In the genomic region with DNA sequence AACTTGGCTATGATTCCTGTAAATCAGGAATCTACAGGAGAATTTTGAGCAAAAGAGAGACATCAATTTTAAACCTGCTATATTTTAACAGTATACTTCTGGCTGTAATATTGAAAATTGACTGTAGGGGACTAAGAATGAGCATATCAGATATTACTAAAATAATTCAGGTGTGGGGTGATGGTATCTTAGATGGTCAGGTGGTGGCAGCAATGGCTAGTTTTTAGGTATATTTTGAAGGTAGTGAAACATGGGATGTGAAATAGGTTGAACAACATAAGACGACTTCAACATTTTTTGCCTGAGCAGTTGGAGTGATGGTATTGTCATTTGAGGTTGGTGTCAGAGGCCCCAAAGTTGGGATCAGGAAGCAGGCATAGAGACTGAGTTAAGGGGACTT, we compare ENCODE assay signal across 19 cellular contexts. TPM values are rescaled to one million over a fixed set of nuclear protein-coding genes. Genes with fewer than 3 reads are reported as not detected.
DNase-seq lines count a peak whose midpoint lies in the region; ATAC-seq, FAIRE-seq and TF ChIP-seq lines count a peak whose summit lies in the region.
"Had no signal": no experiment of that assay in that cellular context is flagged by ENCODE, and none has a peak within 500 bp of the region (broad histone marks: within the 10 kb centered on the region; RNA-seq: fewer than 3 reads in every experiment).

No MANE protein-coding gene starts in this region.

- H3K4me1 ChIP-seq in Karpas-422 (ENCODE audit: low read length) (no peaks in the 10 kb centered on the region), trophoblast cell (ENCODE audit: control insufficient read depth in 1 of 2, insufficient read depth in 2 of 2, low read length in 2 of 2) (peaks cover 5 to 6% of the 10 kb centered on the region in 2 experiments)

- H3K4me3 ChIP-seq in Karpas-422 (ENCODE audit: low read length) (no peak overlapping the region), trophoblast cell (ENCODE audit: low read depth, low read length) (no peak overlapping the region)
- H3K4me3 ChIP-seq: gastrocnemius medialis, lung had no signal

- DNase-seq in NCI-H1417 (lab: John Stamatoyannopoulos, UW) (peak in 2 of 3 experiments; percentile 3 to 20), NCI-H1417 treated with DMSO at 0.1 percent for 48 hours (lab: John Stamatoyannopoulos, UW) (no peak), Karpas-422 (peak; percentile 44), trophoblast cell (peak in 1 of 2 donors; percentile 6), GM12892 (ENCODE audit: insufficient read length) (no peak)
- no peak for DNase-seq in activated naive CD4-positive, alpha-beta T cell treated with anti-CD3 and anti-CD28 coated beads for 36 hours
- DNase-seq: activated CD8-positive, alpha-beta memory T cell treated with anti-CD3 and anti-CD28 coated beads for 24 hours; activated effector memory CD4-positive, alpha-beta T cell treated with Interleukin-2 at 50 U/mL for 16 hours; anterior cingulate cortex; CD4-positive, alpha-beta memory T cell; gastrocnemius medialis; NCI-H1694 treated with DMSO at 0.1 percent for 48 hours; NCI-H510A; stimulated activated CD4-positive, alpha-beta T cell treated with anti-CD3 and anti-CD28 coated beads, Interleukin-1b, Interleukin-23, amount 100 ng/mL, for 48 hours; substantia nigra; WERI-Rb-1 had no signal

- H3K9ac ChIP-seq in Karpas-422 (ENCODE audit: low read length) (no peak overlapping the region), trophoblast cell (ENCODE audit: low read length) (no peak overlapping the region)

- H4K8ac ChIP-seq in trophoblast cell (ENCODE audit: low read depth, low read length): no peak overlapping the region

- H3K9me2 ChIP-seq in Karpas-422 (replicated peaks; ENCODE audit: insufficient read depth, low read length): no peaks in the 10 kb centered on the region

- H3K36me3 ChIP-seq in Karpas-422 (ENCODE audit: insufficient read depth, low read length) (no peaks in the 10 kb centered on the region), trophoblast cell (ENCODE audit: control insufficient read depth in 1 of 2, insufficient read depth in 2 of 2, low read length in 2 of 2) (peaks cover 0 to 2% of the 10 kb centered on the region in 2 experiments)
- H3K36me3 ChIP-seq: gastrocnemius medialis, WERI-Rb-1 had no signal

- peak overlapping the region; percentile 62 for H4K91ac ChIP-seq in trophoblast cell (ENCODE audit: low read depth, low read length)

- no peaks in the 10 kb centered on the region for H3K36me3 Mint-ChIP-seq in activated naive CD4-positive, alpha-beta T cell treated with anti-CD3 and anti-CD28 coated beads for 36 hours (ENCODE audit: low read depth)
- H3K36me3 Mint-ChIP-seq: CD4-positive, alpha-beta memory T cell had no signal

- H2AK5ac ChIP-seq in trophoblast cell (ENCODE audit: low read length): no peak overlapping the region

- H4K20me1 ChIP-seq in Karpas-422 (ENCODE audit: insufficient read depth, low read depth, low read length): no peaks in the 10 kb centered on the region

- H2BK12ac ChIP-seq in trophoblast cell (ENCODE audit: low read length): no peak overlapping the region

- H3K27ac ChIP-seq in Karpas-422 (ENCODE audit: low read length): no peak overlapping the region
- no peak overlapping the region for H3K27ac ChIP-seq in VCaP
- H3K27ac ChIP-seq in trophoblast cell (ENCODE audit: low read depth, low read length): no peak overlapping the region
- H3K27ac ChIP-seq: gastrocnemius medialis, WERI-Rb-1 had no signal

- no peak overlapping the region for H2AFZ ChIP-seq in Karpas-422 (ENCODE audit: low read length)
- H2AFZ ChIP-seq in trophoblast cell (ENCODE audit: insufficient read depth, low read length, poor library complexity): no peak overlapping the region

- no peak overlapping the region for H3K27ac Mint-ChIP-seq in activated naive CD4-positive, alpha-beta T cell treated with anti-CD3 and anti-CD28 coated beads for 36 hours
- H3K27ac Mint-ChIP-seq: CD4-positive, alpha-beta memory T cell had no signal

- H4K12ac ChIP-seq in trophoblast cell (ENCODE audit: low read depth, low read length): no peak overlapping the region

- H3K4ac ChIP-seq in trophoblast cell (ENCODE audit: low read depth, low read length): no peak overlapping the region

- no peak overlapping the region for H3K4me3 Mint-ChIP-seq in activated naive CD4-positive, alpha-beta T cell treated with anti-CD3 and anti-CD28 coated beads for 36 hours
- H3K4me3 Mint-ChIP-seq: CD4-positive, alpha-beta memory T cell had no signal

- 0 out of 2 replicates have a peak, but pooled peaks have one; percentile 9 for TF ChIP-seq CTCF in VCaP (conservative IDR thresholded peaks at IDR 0.05)

- no peaks in the 10 kb centered on the region for H3K4me1 Mint-ChIP-seq in activated naive CD4-positive, alpha-beta T cell treated with anti-CD3 and anti-CD28 coated beads for 36 hours (ENCODE audit: low read depth)
- H3K4me1 Mint-ChIP-seq: CD4-positive, alpha-beta memory T cell had no signal

- no peak for TF ChIP-seq POLR2A in GM12892 (IDR thresholded peaks at IDR 0.05; ENCODE audit: low read depth, low read length)

- H3K9me3 ChIP-seq in Karpas-422 (ENCODE audit: low read length) (no peaks in the 10 kb centered on the region), trophoblast cell (ENCODE audit: insufficient read depth, low read depth, low read length) (no peaks in the 10 kb centered on the region)
- H3K9me3 ChIP-seq: gastrocnemius medialis had no signal

- no peaks in the 10 kb centered on the region for H3K27me3 Mint-ChIP-seq in activated naive CD4-positive, alpha-beta T cell treated with anti-CD3 and anti-CD28 coated beads for 36 hours (ENCODE audit: low read depth)
- H3K27me3 Mint-ChIP-seq: CD4-positive, alpha-beta memory T cell had no signal

- H3K4me2 ChIP-seq in Karpas-422 (ENCODE audit: low read depth, low read length, poor library complexity, severe bottlenecking) (no peak overlapping the region), trophoblast cell (ENCODE audit: low read length) (no peak overlapping the region)

- no peak for ATAC-seq in esophagus mucosa
- ATAC-seq: gastrocnemius medialis had no signal

- H3K14ac ChIP-seq in trophoblast cell (ENCODE audit: low read length): no peak overlapping the region

- H2BK5ac ChIP-seq in trophoblast cell (ENCODE audit: low read depth, low read length, poor library complexity): no peak overlapping the region

- peak overlapping the region; percentile 38 for H2BK120ac ChIP-seq in trophoblast cell (ENCODE audit: insufficient read depth, low read length, poor library complexity)

- FAIRE-seq in GM12892 (lab: Jason Lieb, UNC): no peak

- CTCF ChIA-PET in activated naive CD4-positive, alpha-beta T cell treated with anti-CD3 and anti-CD28 coated beads for 36 hours (lab: Charles Lee): no interaction called here

- no CpG with 5 or more reads among the region's 1 CpG for WGBS in trophoblast cell (ENCODE audit: extremely low coverage, insufficient coverage, insufficient read length)

- H3K79me2 ChIP-seq in Karpas-422 (ENCODE audit: low read length) (no peaks in the 10 kb centered on the region), trophoblast cell (ENCODE audit: control insufficient read depth, insufficient read depth, low read length, poor library complexity) (peaks cover 3% of the 10 kb centered on the region)

- H3K27me3 ChIP-seq in Karpas-422 (ENCODE audit: low read length) (no peaks in the 10 kb centered on the region), trophoblast cell (ENCODE audit: insufficient read depth, low read length) (no peaks in the 10 kb centered on the region)
- H3K27me3 ChIP-seq: gastrocnemius medialis had no signal

- H3K23ac ChIP-seq in trophoblast cell (ENCODE audit: low read length): no peak overlapping the region

- H3K18ac ChIP-seq in trophoblast cell (ENCODE audit: low read length): peak overlapping the region; percentile 17

- intact Hi-C loops in activated naive CD4-positive, alpha-beta T cell treated with anti-CD3 and anti-CD28 coated beads for 36 hours (cut with micrococcal nuclease): no loop called here

- H3K9me3 Mint-ChIP-seq in activated naive CD4-positive, alpha-beta T cell treated with anti-CD3 and anti-CD28 coated beads for 36 hours: peaks cover 3% of the 10 kb centered on the region

- peaks cover 7% of the 10 kb centered on the region for H3K79me1 ChIP-seq in trophoblast cell (ENCODE audit: low read length)

RNA-seq across cellular contexts. Expression of a gene that starts 32.1 kb away (rescaled TPM):
- not detected in 2 replicates for total RNA-seq in Karpas-422 (2014; rRNA removed; shearing (Covaris generic); ENCODE audit: low replicate concordance)
- 21.7 and 22.4 TPM in 2 replicates for polyA plus RNA-seq in trophoblast cell (2013)
- not detected for total RNA-seq in activated naive CD4-positive, alpha-beta T cell treated with anti-CD3 and anti-CD28 coated beads for 36 hours
- polyA plus RNA-seq in GM12892 (2012; ENCODE audit: missing spikeins): not detected
- 71.8 TPM for total RNA-seq in esophagus mucosa
- total RNA-seq: CD4-positive, alpha-beta memory T cell had no signal
- polyA plus RNA-seq: CD4-positive, alpha-beta memory T cell had no signal

Comparison
In these comparisons a context has a peak if more than half of its experiments do, and no peak if none do; other contexts are left out.
1. DNase-seq: peak in NCI-H1417 (2 of 3) and Karpas-422 (single experiment); none in NCI-H1417 treated with DMSO at 0.1 percent for 48 hours (single experiment), activated naive CD4-positive, alpha-beta T cell treated with anti-CD3 and anti-CD28 coated beads for 36 hours (single experiment) and GM12892 (single experiment).
2. RNA of a gene that starts 32.1 kb away (total RNA-seq): 71.8 TPM in esophagus mucosa (single experiment); not detected in Karpas-422 and not detected in activated naive CD4-positive, alpha-beta T cell treated with anti-CD3 and anti-CD28 coated beads for 36 hours; every median in the first group is over 10 times any median in the second.